In genomic region chr9:104258289-104259045, GRCh38 we compare ENCODE assay signal across 23 cellular contexts.
DNase-seq lines count a peak whose midpoint lies in the region; ATAC-seq, FAIRE-seq and TF ChIP-seq lines count a peak whose summit lies in the region.
"Had no signal": no experiment of that assay in that cellular context is flagged by ENCODE, and none has a peak within 500 bp of the region (broad histone marks: within the 10 kb centered on the region; RNA-seq: fewer than 3 reads in every experiment).

No MANE protein-coding gene starts in this region.

- H4K20me1 ChIP-seq in K562 (replicated peaks; ENCODE audit: control insufficient read depth, insufficient read depth, low read length), result no peaks in the 10 kb centered on the region
- H4K20me1 ChIP-seq: BLaER1 treated with 17β-estradiol and CSF1 and Interleukin-3, amounts not matched to agents 10 nM and 100 nM had no signal

- no peaks in the 10 kb centered on the region for H3K79me2 ChIP-seq in K562 (ENCODE audit: control insufficient read depth, insufficient read depth, low read length)

- no peak for TF ChIP-seq CTCF in K562 (IDR thresholded peaks at IDR 0.05 in 2 of 3, conservative IDR thresholded peaks at IDR 0.05 in 1 of 3; ENCODE audit: insufficient read depth in 2 of 3, low read depth in 1 of 3, low read length in 3 of 3)
- TF ChIP-seq CTCF in retinal pigment epithelial cell (conservative IDR thresholded peaks at IDR 0.05; ENCODE audit: low read depth, low read length), result no peak
- TF ChIP-seq CTCF in WERI-Rb-1 (IDR thresholded peaks at IDR 0.05; ENCODE audit: low read depth, low read length), result no peak

- POLR2A ChIA-PET in K562 (lab: Yijun Ruan, JAX), result interaction anchor here (0.5 kb wide), 1 partner anchor 50 kb away, joined by 3 read pairs; no protein-coding TSS in a partner anchor

- H3K36me3 ChIP-seq in HAP-1 (replicated peaks), result no peaks in the 10 kb centered on the region
- no peaks in the 10 kb centered on the region for H3K36me3 ChIP-seq in K562 (ENCODE audit: control insufficient read depth, insufficient read depth, low read length)
- no peaks in the 10 kb centered on the region for H3K36me3 ChIP-seq in iPS-15b (ENCODE audit: control insufficient read depth, insufficient read depth, low read length)
- H3K36me3 ChIP-seq in WERI-Rb-1, result no peaks in the 10 kb centered on the region
- H3K36me3 ChIP-seq: BLaER1 treated with 17β-estradiol and CSF1 and Interleukin-3, amounts not matched to agents 10 nM and 100 nM had no signal

- H3K4me1 ChIP-seq in HAP-1 (peaks cover 52% of the 10 kb centered on the region), K562 (replicated peaks in 1 of 2; ENCODE audit: control insufficient read depth in 2 of 2, insufficient read depth in 2 of 2, low read length in 2 of 2) (no peaks in the 10 kb centered on the region), iPS-15b (ENCODE audit: control insufficient read depth, insufficient read depth, low read length) (peaks cover 39% of the 10 kb centered on the region)

- CTCF ChIA-PET in K562 (lab: Yijun Ruan, JAX; ENCODE audit: low intra/inter-chr PET ratio), result no interaction called here

- H3K9ac ChIP-seq in K562 (ENCODE audit: insufficient read depth in 1 of 2, low read depth in 2 of 2, low read length in 2 of 2), result no peak overlapping the region
- no peak overlapping the region for H3K9ac ChIP-seq in iPS-15b (ENCODE audit: low read depth, low read length)
- H3K9ac ChIP-seq: BLaER1 treated with 17β-estradiol and CSF1 and Interleukin-3, amounts not matched to agents 10 nM and 100 nM had no signal

- H3K27ac ChIP-seq in K562 (ENCODE audit: extremely low read depth, low read depth, low read length), result no peak overlapping the region
- H3K27ac ChIP-seq in WERI-Rb-1, result no peak overlapping the region
- H3K27ac ChIP-seq: BLaER1 treated with 17β-estradiol and CSF1 and Interleukin-3, amounts not matched to agents 10 nM and 100 nM; PC-9; RWPE1 had no signal

- H3K4me2 ChIP-seq in K562 (ENCODE audit: insufficient read depth, low read length), result no peak overlapping the region
- H3K4me2 ChIP-seq: BLaER1 treated with 17β-estradiol and CSF1 and Interleukin-3, amounts not matched to agents 10 nM and 100 nM; PC-9 had no signal

- ATAC-seq in K562 (no peak), GM19324 (IDR thresholded peaks at IDR 0.05; ENCODE audit: low FRiP score, unreplicated experiment) (no peak), GM21723 (IDR thresholded peaks at IDR 0.05; ENCODE audit: unreplicated experiment) (no peak)
- ATAC-seq: CD8-positive, alpha-beta T cell; HepG2 had no signal

- 0% methylated on average over 10 of the region's 10 CpGs for WGBS in K562 (ENCODE audit: insufficient coverage, low coverage, missing lambda C conversion rate)

- H2AFZ ChIP-seq in K562 (ENCODE audit: low read depth, low read length), result no peak overlapping the region
- H2AFZ ChIP-seq: PC-9 had no signal

- H3K4me3 ChIP-seq in HAP-1, result no peak overlapping the region; the same call in 1 of the 2 replicates
- H3K4me3 ChIP-seq in K562, result no peak overlapping the region
- peak overlapping the region; percentile 35 for H3K4me3 ChIP-seq in iPS-15b (ENCODE audit: low read depth, low read length)
- H3K4me3 ChIP-seq in retinal pigment epithelial cell (ENCODE audit: low read length), result no peak overlapping the region
- no peak overlapping the region for H3K4me3 ChIP-seq in WERI-Rb-1 (ENCODE audit: low read depth, low read length)
- H3K4me3 ChIP-seq: BLaER1 treated with 17β-estradiol and CSF1 and Interleukin-3, amounts not matched to agents 10 nM and 100 nM; PC-9 had no signal

- H3K9me1 ChIP-seq in K562 (ENCODE audit: control insufficient read depth, insufficient read depth, low read length), result no peaks in the 10 kb centered on the region

- no peak for TF ChIP-seq RAD21 in K562 (CRISPR knock-in tag; conservative IDR thresholded peaks at IDR 0.05 in 1 of 2, IDR thresholded peaks at IDR 0.05 in 1 of 2)

- H3K27me3 ChIP-seq in HAP-1 (ENCODE audit: low read depth), result no peaks in the 10 kb centered on the region
- no peaks in the 10 kb centered on the region for H3K27me3 ChIP-seq in K562 (ENCODE audit: control insufficient read depth in 2 of 2, insufficient read depth in 2 of 2, low read length in 2 of 2)
- H3K27me3 ChIP-seq in iPS-15b (ENCODE audit: control insufficient read depth, insufficient read depth, low read length), result no peaks in the 10 kb centered on the region
- no peaks in the 10 kb centered on the region for H3K27me3 ChIP-seq in WERI-Rb-1 (ENCODE audit: insufficient read depth, low read depth, severe bottlenecking)
- H3K27me3 ChIP-seq: BLaER1 treated with 17β-estradiol and CSF1 and Interleukin-3, amounts not matched to agents 10 nM and 100 nM had no signal

- in situ Hi-C loops in HAP-1 (cut with MboI; ENCODE audit: low sequenced_read_pairs), result no loop called here
- in situ Hi-C loops in K562 (cut with MboI), result no loop called here

- 0 out of 2 replicates have a peak, but pooled peaks cover 3% of the 10 kb centered on the region for H3K9me3 ChIP-seq in HAP-1
- peaks cover under 1% of the 10 kb centered on the region for H3K9me3 ChIP-seq in K562 (replicated peaks; ENCODE audit: control insufficient read depth, insufficient read depth, low read depth, low read length)
- H3K9me3 ChIP-seq in iPS-15b (ENCODE audit: control insufficient read depth, insufficient read depth, low read length), result peaks cover 7% of the 10 kb centered on the region
- H3K9me3 ChIP-seq in WERI-Rb-1 (ENCODE audit: severe bottlenecking), result peaks cover 18% of the 10 kb centered on the region

- BruUV-seq in K562 (replicated peaks; lab: Mats Ljungman, UMichigan), result no TSS peak

- no peak for TF ChIP-seq EP300 in K562 (IDR thresholded peaks at IDR 0.05; ENCODE audit: low read length)

- no peak for FAIRE-seq in K562 (lab: Jason Lieb, UNC)
- FAIRE-seq: GM12892, HepG2 had no signal

- DNase-seq in HAP-1 (ENCODE audit: low spot score in 2 of 2), result peak; percentile 64 to 65
- peak in 1 of 4 experiments; percentile 6 for DNase-seq in K562 (ENCODE audit: extremely low read depth in 1 of 4, low spot score in 3 of 4)
- peak; percentile 44 for DNase-seq in retinal pigment epithelial cell (ENCODE audit: low read depth)
- DNase-seq in glomerular visceral epithelial cell (ENCODE audit: extremely low spot score), result no peak
- no peak for DNase-seq in WERI-Rb-1
- DNase-seq: CD8-positive, alpha-beta T cell; DMS53; EL; HCEC 1CT; KG1; NCI-H1417 treated with DMSO at 0.1 percent for 48 hours; NCI-H1930; NCI-H226; NCI-H524; PC-9; SIG-M5 had no signal

- TF ChIP-seq POLR2A in K562 (conservative IDR thresholded peaks at IDR 0.05), result no peak

- intact Hi-C loops in K562 (cut with micrococcal nuclease), result no loop called here

TF ChIP-seq in K562, 482 proteins besides CTCF, POLR2A, EP300 and RAD21:
- peak; percentile 63 for TF ChIP-seq TCF3 (CRISPR knock-in tag; IDR thresholded peaks at IDR 0.05)
- TF ChIP-seq HMG20A (CRISPR knock-in tag; conservative IDR thresholded peaks at IDR 0.05), result no peak
- TF ChIP-seq CBX3 (IDR thresholded peaks at IDR 0.05; ENCODE audit: borderline replicate concordance in 1 of 2, low read length in 2 of 2), result no peak
- no peak for TF ChIP-seq XRCC3 (IDR thresholded peaks at IDR 0.05)
- TF ChIP-seq ZFX (CRISPR knock-in tag; IDR thresholded peaks at IDR 0.05), result no peak

Comparison
In these comparisons a context has a peak if more than half of its experiments do, and no peak if none do; other contexts are left out.
1. DNase-seq: peak in HAP-1 (2 of 2) and retinal pigment epithelial cell (single experiment); none in glomerular visceral epithelial cell (single experiment) and WERI-Rb-1 (single experiment).